13 cellular contexts compared by ENCODE assay signal in the genomic region with DNA sequence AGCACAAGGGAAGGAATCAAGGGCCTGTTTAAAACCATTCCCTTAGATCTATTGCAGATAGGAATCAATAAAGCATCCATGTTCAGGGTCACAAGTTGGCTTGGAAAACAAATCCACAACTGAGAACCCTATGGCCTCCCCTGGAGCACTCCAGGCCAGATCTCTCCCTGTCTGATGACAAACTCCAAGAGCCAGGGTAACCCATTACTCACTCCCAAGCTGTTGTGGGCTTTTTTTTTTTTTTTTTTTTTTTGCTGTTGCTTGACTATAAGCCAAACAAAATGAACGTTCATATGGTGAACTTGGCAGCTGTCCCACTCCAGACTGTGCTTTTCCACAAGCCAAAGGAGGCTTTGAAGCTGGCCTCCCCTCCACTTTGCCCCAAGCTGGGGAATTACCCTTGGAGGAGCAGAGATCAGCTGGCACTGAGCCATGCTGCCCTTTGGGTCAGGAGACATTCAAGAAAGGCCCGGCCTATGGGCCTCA. TPM values are rescaled to one million over a fixed set of nuclear protein-coding genes. Genes with fewer than 3 reads are reported as not detected.
A peak's percentile ranks its signal among the peaks of the same experiment; 100 is the strongest.
DNase-seq lines count a peak whose midpoint lies in the region; ATAC-seq and TF ChIP-seq lines count a peak whose summit lies in the region.
"Had no signal": no experiment of that assay in that cellular context is flagged by ENCODE, and none has a peak within 500 bp of the region (broad histone marks: within the 10 kb centered on the region; RNA-seq: fewer than 3 reads in every experiment).

No MANE protein-coding gene starts in this region.

- no peak overlapping the region for H3K27ac ChIP-seq in body of pancreas
- H3K27ac ChIP-seq: BLaER1 treated with 17β-estradiol and CSF1 and Interleukin-3, amounts not matched to agents 10 nM and 100 nM; HL-60 had no signal

- no peaks in the 10 kb centered on the region for H3K9me3 ChIP-seq in body of pancreas

- DNase-seq in Ammon's horn (ENCODE audit: low spot score) (peak; percentile 28), NCI-H1105 treated with DMSO at 0.1 percent for 48 hours (lab: John Stamatoyannopoulos, UW) (peak; percentile 92), body of pancreas (peak; percentile 20 to 43 (median 28)), left kidney (ENCODE audit: low read depth, low spot score) (peak; percentile 68), NOMO-1 treated with DMSO at 0.1 percent for 48 hours (lab: John Stamatoyannopoulos, UW; ENCODE audit: unreplicated experiment) (no peak)
- DNase-seq in stimulated activated naive CD4-positive, alpha-beta T cell treated with Interleukin-2 at 50 U/mL for 16 hours (lab: John Stamatoyannopoulos, UW): no peak
- DNase-seq: activated naive CD4-positive, alpha-beta T cell treated with anti-CD3 and anti-CD28 coated beads, Interleukin-2, amount 10 ng/mL, durations not matched to agents 7 days and 5 days; stimulated activated CD4-positive, alpha-beta T cell treated with anti-CD3 and anti-CD28 coated beads, Interleukin-2, amount 100 ng/mL, for 48 hours; T-helper 2 cell had no signal

- intact Hi-C loops in body of pancreas (cut with DNase I): no loop called here

- no peaks in the 10 kb centered on the region for H3K27me3 ChIP-seq in body of pancreas
- H3K27me3 ChIP-seq: BLaER1 treated with 17β-estradiol and CSF1 and Interleukin-3, amounts not matched to agents 10 nM and 100 nM had no signal

- no peaks in the 10 kb centered on the region for H3K4me1 ChIP-seq in body of pancreas
- H3K4me1 ChIP-seq: BLaER1 treated with 17β-estradiol and CSF1 and Interleukin-3, amounts not matched to agents 10 nM and 100 nM had no signal

- no peak overlapping the region for H3K4me3 ChIP-seq in body of pancreas
- H3K4me3 ChIP-seq: BLaER1 treated with 17β-estradiol and CSF1 and Interleukin-3, amounts not matched to agents 10 nM and 100 nM had no signal

- WGBS in body of pancreas, 2 donors: 14 to 19% methylated on average over 2 of the region's 2 CpGs

- no peak for TF ChIP-seq CTCF in body of pancreas (IDR thresholded peaks at IDR 0.05)

- H3K36me3 ChIP-seq in body of pancreas (replicated peaks in 1 of 2; ENCODE audit: insufficient read depth in 1 of 2, low read depth in 2 of 2): no peaks in the 10 kb centered on the region
- H3K36me3 ChIP-seq: BLaER1 treated with 17β-estradiol and CSF1 and Interleukin-3, amounts not matched to agents 10 nM and 100 nM had no signal

- no peak for TF ChIP-seq POLR2A in body of pancreas (IDR thresholded peaks at IDR 0.05)

- ATAC-seq in body of pancreas (no peak), GM19463 (IDR thresholded peaks at IDR 0.05; ENCODE audit: unreplicated experiment) (no peak), GM19023 (IDR thresholded peaks at IDR 0.05; ENCODE audit: unreplicated experiment) (no peak)

RNA-seq across cellular contexts. Expression of a gene that starts 35.7 kb away (rescaled TPM):
- 10 to 100 TPM; 18.4 to 21.4 TPM for total RNA-seq in body of pancreas

Comparison
In these comparisons a context has a peak if more than half of its experiments do, and no peak if none do; other contexts are left out.
1. DNase-seq: peak in Ammon's horn (single experiment), NCI-H1105 treated with DMSO at 0.1 percent for 48 hours (single experiment), body of pancreas (4 of 4) and left kidney (single experiment); none in NOMO-1 treated with DMSO at 0.1 percent for 48 hours (single experiment) and stimulated activated naive CD4-positive, alpha-beta T cell treated with Interleukin-2 at 50 U/mL for 16 hours (single experiment).